Comparison of ENCODE assay signal across 1 cellular context in the genomic region with DNA sequence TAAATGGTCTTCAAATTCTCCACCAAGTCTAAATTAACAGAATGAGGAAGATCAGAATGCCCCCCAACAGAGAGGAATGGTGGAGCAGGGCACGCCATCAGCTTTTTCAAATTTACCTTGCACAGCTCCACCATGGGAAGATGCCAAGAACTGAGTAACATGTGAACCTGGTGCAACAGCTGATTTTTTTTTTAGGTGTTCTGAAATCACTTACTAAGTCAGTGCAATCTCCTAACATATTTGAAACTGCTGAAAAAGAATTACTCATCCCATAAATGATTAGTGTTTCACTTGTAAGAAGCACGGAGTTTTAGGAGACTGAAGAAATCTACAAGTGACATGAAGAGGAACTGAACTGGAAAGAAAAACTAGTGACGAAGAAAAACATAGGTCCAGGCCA.
TF ChIP-seq lines count a peak whose summit lies in the region.

No MANE protein-coding gene starts in this region.

TF ChIP-seq in WTC11, 78 proteins besides CTCF, POLR2A, EP300 and RAD21 (continued from another document):
- TF ChIP-seq, protein P1, sequence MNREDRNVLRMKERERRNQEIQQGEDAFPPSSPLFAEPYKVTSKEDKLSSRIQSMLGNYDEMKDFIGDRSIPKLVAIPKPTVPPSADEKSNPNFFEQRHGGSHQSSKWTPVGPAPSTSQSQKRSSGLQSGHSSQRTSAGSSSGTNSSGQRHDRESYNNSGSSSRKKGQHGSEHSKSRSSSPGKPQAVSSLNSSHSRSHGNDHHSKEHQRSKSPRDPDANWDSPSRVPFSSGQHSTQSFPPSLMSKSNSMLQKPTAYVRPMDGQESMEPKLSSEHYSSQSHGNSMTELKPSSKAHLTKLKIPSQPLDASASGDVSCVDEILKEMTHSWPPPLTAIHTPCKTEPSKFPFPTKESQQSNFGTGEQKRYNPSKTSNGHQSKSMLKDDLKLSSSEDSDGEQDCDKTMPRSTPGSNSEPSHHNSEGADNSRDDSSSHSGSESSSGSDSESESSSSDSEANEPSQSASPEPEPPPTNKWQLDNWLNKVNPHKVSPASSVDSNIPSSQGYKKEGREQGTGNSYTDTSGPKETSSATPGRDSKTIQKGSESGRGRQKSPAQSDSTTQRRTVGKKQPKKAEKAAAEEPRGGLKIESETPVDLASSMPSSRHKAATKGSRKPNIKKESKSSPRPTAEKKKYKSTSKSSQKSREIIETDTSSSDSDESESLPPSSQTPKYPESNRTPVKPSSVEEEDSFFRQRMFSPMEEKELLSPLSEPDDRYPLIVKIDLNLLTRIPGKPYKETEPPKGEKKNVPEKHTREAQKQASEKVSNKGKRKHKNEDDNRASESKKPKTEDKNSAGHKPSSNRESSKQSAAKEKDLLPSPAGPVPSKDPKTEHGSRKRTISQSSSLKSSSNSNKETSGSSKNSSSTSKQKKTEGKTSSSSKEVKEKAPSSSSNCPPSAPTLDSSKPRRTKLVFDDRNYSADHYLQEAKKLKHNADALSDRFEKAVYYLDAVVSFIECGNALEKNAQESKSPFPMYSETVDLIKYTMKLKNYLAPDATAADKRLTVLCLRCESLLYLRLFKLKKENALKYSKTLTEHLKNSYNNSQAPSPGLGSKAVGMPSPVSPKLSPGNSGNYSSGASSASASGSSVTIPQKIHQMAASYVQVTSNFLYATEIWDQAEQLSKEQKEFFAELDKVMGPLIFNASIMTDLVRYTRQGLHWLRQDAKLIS (CRISPR knock-in tag; IDR thresholded peaks at IDR 0.05; ENCODE audit: borderline replicate concordance), result no peak
- TF ChIP-seq ATF1 (CRISPR knock-in tag; IDR thresholded peaks at IDR 0.05) (no peak), SMAD3 (CRISPR knock-in tag; IDR thresholded peaks at IDR 0.05; ENCODE audit: borderline replicate concordance) (no peak), CREM (CRISPR knock-in tag; IDR thresholded peaks at IDR 0.05) (no peak), TEAD1 (CRISPR knock-in tag; IDR thresholded peaks at IDR 0.05) (no peak), GRHL2 (CRISPR knock-in tag; IDR thresholded peaks at IDR 0.05; ENCODE audit: insufficient replicate concordance, severe bottlenecking) (no peak), CREB1 (CRISPR knock-in tag; IDR thresholded peaks at IDR 0.05) (no peak), PRRX2 (CRISPR knock-in tag; IDR thresholded peaks at IDR 0.05) (no peak)
- TF ChIP-seq, protein P2, sequence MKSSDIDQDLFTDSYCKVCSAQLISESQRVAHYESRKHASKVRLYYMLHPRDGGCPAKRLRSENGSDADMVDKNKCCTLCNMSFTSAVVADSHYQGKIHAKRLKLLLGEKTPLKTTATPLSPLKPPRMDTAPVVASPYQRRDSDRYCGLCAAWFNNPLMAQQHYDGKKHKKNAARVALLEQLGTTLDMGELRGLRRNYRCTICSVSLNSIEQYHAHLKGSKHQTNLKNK (CRISPR knock-in tag; IDR thresholded peaks at IDR 0.05), result no peak
- TF ChIP-seq, protein P3, sequence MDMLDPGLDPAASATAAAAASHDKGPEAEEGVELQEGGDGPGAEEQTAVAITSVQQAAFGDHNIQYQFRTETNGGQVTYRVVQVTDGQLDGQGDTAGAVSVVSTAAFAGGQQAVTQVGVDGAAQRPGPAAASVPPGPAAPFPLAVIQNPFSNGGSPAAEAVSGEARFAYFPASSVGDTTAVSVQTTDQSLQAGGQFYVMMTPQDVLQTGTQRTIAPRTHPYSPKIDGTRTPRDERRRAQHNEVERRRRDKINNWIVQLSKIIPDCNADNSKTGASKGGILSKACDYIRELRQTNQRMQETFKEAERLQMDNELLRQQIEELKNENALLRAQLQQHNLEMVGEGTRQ (CRISPR knock-in tag; IDR thresholded peaks at IDR 0.05), result no peak
- TF ChIP-seq, protein P4, sequence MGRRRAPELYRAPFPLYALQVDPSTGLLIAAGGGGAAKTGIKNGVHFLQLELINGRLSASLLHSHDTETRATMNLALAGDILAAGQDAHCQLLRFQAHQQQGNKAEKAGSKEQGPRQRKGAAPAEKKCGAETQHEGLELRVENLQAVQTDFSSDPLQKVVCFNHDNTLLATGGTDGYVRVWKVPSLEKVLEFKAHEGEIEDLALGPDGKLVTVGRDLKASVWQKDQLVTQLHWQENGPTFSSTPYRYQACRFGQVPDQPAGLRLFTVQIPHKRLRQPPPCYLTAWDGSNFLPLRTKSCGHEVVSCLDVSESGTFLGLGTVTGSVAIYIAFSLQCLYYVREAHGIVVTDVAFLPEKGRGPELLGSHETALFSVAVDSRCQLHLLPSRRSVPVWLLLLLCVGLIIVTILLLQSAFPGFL (CRISPR knock-in tag; IDR thresholded peaks at IDR 0.05; ENCODE audit: borderline replicate concordance), result no peak
- TF ChIP-seq, protein P5, sequence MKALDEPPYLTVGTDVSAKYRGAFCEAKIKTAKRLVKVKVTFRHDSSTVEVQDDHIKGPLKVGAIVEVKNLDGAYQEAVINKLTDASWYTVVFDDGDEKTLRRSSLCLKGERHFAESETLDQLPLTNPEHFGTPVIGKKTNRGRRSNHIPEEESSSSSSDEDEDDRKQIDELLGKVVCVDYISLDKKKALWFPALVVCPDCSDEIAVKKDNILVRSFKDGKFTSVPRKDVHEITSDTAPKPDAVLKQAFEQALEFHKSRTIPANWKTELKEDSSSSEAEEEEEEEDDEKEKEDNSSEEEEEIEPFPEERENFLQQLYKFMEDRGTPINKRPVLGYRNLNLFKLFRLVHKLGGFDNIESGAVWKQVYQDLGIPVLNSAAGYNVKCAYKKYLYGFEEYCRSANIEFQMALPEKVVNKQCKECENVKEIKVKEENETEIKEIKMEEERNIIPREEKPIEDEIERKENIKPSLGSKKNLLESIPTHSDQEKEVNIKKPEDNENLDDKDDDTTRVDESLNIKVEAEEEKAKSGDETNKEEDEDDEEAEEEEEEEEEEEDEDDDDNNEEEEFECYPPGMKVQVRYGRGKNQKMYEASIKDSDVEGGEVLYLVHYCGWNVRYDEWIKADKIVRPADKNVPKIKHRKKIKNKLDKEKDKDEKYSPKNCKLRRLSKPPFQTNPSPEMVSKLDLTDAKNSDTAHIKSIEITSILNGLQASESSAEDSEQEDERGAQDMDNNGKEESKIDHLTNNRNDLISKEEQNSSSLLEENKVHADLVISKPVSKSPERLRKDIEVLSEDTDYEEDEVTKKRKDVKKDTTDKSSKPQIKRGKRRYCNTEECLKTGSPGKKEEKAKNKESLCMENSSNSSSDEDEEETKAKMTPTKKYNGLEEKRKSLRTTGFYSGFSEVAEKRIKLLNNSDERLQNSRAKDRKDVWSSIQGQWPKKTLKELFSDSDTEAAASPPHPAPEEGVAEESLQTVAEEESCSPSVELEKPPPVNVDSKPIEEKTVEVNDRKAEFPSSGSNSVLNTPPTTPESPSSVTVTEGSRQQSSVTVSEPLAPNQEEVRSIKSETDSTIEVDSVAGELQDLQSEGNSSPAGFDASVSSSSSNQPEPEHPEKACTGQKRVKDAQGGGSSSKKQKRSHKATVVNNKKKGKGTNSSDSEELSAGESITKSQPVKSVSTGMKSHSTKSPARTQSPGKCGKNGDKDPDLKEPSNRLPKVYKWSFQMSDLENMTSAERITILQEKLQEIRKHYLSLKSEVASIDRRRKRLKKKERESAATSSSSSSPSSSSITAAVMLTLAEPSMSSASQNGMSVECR (CRISPR knock-in tag; IDR thresholded peaks at IDR 0.05; ENCODE audit: borderline replicate concordance), result no peak
- TF ChIP-seq, protein P6, sequence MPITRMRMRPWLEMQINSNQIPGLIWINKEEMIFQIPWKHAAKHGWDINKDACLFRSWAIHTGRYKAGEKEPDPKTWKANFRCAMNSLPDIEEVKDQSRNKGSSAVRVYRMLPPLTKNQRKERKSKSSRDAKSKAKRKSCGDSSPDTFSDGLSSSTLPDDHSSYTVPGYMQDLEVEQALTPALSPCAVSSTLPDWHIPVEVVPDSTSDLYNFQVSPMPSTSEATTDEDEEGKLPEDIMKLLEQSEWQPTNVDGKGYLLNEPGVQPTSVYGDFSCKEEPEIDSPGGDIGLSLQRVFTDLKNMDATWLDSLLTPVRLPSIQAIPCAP (CRISPR knock-in tag; IDR thresholded peaks at IDR 0.05), result no peak
TF ChIP-seq in WTC11: peak in this region for 0.
